Comparison of ENCODE assay signal across 1 cellular context in the genomic region with DNA sequence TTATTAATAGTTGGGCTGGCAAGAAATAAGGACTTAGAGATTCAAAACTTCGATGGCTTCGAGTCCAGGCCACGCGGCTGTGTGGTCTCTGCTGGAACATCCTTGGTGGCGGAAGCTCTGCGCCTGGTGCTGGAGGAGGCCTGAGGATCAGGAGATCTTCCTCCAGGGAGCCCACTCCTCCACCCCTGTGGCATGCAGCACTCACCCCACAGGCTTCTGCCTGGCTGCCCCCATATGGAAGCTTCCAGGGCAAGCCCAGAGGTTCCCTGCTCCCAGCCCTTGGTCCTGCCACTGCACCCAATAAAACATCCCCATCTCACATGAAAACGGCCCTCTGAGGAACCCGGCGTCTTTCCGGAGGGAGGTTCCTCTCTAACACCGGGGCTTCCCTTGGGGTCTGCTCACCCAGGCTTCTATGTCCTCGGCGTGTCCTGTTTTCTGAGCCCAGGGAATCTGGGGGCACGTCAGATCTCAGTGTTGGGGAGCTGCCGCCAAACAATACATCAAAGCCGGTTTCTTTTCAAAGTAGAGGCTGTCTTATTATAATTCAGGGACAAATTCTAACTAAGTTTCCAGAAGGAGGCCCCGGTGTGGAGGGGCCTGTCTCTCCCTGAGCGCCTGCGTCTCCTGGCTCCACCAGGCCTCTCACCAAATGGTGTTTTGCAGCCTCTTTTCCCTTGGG.
TF ChIP-seq lines count a peak whose summit lies in the region.

No MANE protein-coding gene starts in this region.

TF ChIP-seq in GM23338, 12 proteins besides CTCF, POLR2A, EP300 and RAD21 (continued from another document):
- TF ChIP-seq, protein P1, sequence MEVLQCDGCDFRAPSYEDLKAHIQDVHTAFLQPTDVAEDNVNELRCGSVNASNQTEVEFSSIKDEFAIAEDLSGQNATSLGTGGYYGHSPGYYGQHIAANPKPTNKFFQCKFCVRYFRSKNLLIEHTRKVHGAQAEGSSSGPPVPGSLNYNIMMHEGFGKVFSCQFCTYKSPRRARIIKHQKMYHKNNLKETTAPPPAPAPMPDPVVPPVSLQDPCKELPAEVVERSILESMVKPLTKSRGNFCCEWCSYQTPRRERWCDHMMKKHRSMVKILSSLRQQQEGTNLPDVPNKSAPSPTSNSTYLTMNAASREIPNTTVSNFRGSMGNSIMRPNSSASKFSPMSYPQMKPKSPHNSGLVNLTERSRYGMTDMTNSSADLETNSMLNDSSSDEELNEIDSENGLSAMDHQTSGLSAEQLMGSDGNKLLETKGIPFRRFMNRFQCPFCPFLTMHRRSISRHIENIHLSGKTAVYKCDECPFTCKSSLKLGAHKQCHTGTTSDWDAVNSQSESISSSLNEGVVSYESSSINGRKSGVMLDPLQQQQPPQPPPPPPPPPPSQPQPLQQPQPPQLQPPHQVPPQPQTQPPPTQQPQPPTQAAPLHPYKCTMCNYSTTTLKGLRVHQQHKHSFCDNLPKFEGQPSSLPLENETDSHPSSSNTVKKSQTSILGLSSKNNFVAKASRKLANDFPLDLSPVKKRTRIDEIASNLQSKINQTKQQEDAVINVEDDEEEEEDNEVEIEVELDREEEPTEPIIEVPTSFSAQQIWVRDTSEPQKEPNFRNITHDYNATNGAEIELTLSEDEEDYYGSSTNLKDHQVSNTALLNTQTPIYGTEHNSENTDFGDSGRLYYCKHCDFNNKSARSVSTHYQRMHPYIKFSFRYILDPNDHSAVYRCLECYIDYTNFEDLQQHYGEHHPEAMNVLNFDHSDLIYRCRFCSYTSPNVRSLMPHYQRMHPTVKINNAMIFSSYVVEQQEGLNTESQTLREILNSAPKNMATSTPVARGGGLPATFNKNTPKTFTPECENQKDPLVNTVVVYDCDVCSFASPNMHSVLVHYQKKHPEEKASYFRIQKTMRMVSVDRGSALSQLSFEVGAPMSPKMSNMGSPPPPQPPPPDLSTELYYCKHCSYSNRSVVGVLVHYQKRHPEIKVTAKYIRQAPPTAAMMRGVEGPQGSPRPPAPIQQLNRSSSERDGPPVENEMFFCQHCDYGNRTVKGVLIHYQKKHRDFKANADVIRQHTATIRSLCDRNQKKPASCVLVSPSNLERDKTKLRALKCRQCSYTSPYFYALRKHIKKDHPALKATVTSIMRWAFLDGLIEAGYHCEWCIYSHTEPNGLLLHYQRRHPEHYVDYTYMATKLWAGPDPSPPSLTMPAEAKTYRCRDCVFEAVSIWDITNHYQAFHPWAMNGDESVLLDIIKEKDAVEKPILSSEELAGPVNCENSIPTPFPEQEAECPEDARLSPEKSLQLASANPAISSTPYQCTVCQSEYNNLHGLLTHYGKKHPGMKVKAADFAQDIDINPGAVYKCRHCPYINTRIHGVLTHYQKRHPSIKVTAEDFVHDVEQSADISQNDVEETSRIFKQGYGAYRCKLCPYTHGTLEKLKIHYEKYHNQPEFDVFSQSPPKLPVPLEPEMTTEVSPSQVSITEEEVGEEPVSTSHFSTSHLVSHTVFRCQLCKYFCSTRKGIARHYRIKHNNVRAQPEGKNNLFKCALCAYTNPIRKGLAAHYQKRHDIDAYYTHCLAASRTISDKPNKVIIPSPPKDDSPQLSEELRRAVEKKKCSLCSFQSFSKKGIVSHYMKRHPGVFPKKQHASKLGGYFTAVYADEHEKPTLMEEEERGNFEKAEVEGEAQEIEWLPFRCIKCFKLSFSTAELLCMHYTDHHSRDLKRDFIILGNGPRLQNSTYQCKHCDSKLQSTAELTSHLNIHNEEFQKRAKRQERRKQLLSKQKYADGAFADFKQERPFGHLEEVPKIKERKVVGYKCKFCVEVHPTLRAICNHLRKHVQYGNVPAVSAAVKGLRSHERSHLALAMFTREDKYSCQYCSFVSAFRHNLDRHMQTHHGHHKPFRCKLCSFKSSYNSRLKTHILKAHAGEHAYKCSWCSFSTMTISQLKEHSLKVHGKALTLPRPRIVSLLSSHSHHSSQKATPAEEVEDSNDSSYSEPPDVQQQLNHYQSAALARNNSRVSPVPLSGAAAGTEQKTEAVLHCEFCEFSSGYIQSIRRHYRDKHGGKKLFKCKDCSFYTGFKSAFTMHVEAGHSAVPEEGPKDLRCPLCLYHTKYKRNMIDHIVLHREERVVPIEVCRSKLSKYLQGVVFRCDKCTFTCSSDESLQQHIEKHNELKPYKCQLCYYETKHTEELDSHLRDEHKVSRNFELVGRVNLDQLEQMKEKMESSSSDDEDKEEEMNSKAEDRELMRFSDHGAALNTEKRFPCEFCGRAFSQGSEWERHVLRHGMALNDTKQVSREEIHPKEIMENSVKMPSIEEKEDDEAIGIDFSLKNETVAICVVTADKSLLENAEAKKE (CRISPR knock-in tag; IDR thresholded peaks at IDR 0.05), result no peak
- TF ChIP-seq, protein P2, sequence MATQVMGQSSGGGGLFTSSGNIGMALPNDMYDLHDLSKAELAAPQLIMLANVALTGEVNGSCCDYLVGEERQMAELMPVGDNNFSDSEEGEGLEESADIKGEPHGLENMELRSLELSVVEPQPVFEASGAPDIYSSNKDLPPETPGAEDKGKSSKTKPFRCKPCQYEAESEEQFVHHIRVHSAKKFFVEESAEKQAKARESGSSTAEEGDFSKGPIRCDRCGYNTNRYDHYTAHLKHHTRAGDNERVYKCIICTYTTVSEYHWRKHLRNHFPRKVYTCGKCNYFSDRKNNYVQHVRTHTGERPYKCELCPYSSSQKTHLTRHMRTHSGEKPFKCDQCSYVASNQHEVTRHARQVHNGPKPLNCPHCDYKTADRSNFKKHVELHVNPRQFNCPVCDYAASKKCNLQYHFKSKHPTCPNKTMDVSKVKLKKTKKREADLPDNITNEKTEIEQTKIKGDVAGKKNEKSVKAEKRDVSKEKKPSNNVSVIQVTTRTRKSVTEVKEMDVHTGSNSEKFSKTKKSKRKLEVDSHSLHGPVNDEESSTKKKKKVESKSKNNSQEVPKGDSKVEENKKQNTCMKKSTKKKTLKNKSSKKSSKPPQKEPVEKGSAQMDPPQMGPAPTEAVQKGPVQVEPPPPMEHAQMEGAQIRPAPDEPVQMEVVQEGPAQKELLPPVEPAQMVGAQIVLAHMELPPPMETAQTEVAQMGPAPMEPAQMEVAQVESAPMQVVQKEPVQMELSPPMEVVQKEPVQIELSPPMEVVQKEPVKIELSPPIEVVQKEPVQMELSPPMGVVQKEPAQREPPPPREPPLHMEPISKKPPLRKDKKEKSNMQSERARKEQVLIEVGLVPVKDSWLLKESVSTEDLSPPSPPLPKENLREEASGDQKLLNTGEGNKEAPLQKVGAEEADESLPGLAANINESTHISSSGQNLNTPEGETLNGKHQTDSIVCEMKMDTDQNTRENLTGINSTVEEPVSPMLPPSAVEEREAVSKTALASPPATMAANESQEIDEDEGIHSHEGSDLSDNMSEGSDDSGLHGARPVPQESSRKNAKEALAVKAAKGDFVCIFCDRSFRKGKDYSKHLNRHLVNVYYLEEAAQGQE (IDR thresholded peaks at IDR 0.05; ENCODE audit: unreplicated experiment), result no peak
- no peak for TF ChIP-seq CREB1 (CRISPR knock-in tag; IDR thresholded peaks at IDR 0.05; ENCODE audit: low read depth)
- no peak for TF ChIP-seq ZNF331 (CRISPR knock-in tag; IDR thresholded peaks at IDR 0.05; ENCODE audit: low read depth)
- TF ChIP-seq EZH2 (IDR thresholded peaks at IDR 0.05; ENCODE audit: low read depth, unreplicated experiment), result no peak
- TF ChIP-seq, protein P3, sequence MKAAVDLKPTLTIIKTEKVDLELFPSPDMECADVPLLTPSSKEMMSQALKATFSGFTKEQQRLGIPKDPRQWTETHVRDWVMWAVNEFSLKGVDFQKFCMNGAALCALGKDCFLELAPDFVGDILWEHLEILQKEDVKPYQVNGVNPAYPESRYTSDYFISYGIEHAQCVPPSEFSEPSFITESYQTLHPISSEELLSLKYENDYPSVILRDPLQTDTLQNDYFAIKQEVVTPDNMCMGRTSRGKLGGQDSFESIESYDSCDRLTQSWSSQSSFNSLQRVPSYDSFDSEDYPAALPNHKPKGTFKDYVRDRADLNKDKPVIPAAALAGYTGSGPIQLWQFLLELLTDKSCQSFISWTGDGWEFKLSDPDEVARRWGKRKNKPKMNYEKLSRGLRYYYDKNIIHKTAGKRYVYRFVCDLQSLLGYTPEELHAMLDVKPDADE (IDR thresholded peaks at IDR 0.05), result no peak
- no peak for TF ChIP-seq EZH2phosphoT487 (IDR thresholded peaks at IDR 0.05; ENCODE audit: unreplicated experiment)
- no peak for TF ChIP-seq POLR2AphosphoS5 (IDR thresholded peaks at IDR 0.05; ENCODE audit: low read depth)
- no peak for TF ChIP-seq NANOG (IDR thresholded peaks at IDR 0.05; ENCODE audit: borderline replicate concordance)
- no peak for TF ChIP-seq ZNF114 (CRISPR knock-in tag; IDR thresholded peaks at IDR 0.05)
